ENCODE assay signal across 1 cellular context in the genomic region with DNA sequence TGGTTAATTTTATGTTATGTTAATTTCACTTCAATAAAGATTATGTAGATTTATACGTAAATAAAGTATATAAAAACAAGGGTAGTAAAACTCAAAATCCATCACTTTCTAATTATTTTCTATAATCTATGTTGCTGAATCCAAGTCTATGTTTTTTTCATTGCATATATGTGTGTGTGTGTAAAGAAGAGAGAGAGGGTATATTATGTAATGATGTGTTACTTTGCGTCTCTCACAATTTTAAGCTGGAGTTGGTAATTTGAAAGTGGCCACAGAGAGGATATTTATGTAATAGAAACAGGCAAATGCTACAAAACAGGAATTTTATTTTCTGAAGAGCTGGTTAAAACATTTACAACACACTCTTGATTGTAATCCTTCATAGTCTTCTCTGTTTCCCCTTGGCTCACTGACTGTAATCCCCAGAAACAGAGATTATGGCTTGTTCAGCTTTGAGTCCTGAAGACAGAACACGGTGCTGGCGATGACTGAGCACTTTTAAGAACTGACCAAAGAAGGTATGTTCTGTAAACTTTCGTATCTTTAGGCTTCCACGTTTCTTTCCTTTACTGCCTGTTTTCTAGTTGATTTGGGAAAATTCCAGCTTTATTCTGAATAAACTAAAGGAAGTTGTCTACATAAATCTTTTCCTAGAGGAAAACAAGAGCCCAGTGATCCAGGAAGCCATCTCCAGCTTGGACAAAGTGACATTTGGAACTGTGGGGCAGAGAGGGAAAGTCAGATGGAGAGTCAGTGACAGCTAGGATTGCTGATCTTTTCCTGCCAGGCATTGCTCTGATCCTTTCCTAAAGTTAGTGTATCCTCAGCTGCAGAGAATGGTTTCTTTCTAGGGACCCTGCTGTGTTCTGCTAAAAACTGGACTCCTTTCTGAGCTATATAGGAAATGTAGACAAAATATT.
TF ChIP-seq lines count a peak whose summit lies in the region.

No MANE protein-coding gene starts in this region.

TF ChIP-seq in HepG2, 621 proteins besides CTCF, POLR2A, EP300 and RAD21:
- TF ChIP-seq CHCHD3 (CRISPR knock-in tag; IDR thresholded peaks at IDR 0.05) (no peak), GATAD1 (CRISPR knock-in tag; IDR thresholded peaks at IDR 0.05) (no peak), NFE2L2 (IDR thresholded peaks at IDR 0.05; ENCODE audit: low read length) (0 out of 2 replicates have a peak, but pooled peaks have one; percentile 45), TP53 (CRISPR knock-in tag; conservative IDR thresholded peaks at IDR 0.05) (no peak), HDAC2 (CRISPR knock-in tag; IDR thresholded peaks at IDR 0.05) (no peak), ZFP36L1 (CRISPR knock-in tag; IDR thresholded peaks at IDR 0.05) (no peak), MAFG (CRISPR knock-in tag; IDR thresholded peaks at IDR 0.05) (no peak)
- TF ChIP-seq, protein P1, sequence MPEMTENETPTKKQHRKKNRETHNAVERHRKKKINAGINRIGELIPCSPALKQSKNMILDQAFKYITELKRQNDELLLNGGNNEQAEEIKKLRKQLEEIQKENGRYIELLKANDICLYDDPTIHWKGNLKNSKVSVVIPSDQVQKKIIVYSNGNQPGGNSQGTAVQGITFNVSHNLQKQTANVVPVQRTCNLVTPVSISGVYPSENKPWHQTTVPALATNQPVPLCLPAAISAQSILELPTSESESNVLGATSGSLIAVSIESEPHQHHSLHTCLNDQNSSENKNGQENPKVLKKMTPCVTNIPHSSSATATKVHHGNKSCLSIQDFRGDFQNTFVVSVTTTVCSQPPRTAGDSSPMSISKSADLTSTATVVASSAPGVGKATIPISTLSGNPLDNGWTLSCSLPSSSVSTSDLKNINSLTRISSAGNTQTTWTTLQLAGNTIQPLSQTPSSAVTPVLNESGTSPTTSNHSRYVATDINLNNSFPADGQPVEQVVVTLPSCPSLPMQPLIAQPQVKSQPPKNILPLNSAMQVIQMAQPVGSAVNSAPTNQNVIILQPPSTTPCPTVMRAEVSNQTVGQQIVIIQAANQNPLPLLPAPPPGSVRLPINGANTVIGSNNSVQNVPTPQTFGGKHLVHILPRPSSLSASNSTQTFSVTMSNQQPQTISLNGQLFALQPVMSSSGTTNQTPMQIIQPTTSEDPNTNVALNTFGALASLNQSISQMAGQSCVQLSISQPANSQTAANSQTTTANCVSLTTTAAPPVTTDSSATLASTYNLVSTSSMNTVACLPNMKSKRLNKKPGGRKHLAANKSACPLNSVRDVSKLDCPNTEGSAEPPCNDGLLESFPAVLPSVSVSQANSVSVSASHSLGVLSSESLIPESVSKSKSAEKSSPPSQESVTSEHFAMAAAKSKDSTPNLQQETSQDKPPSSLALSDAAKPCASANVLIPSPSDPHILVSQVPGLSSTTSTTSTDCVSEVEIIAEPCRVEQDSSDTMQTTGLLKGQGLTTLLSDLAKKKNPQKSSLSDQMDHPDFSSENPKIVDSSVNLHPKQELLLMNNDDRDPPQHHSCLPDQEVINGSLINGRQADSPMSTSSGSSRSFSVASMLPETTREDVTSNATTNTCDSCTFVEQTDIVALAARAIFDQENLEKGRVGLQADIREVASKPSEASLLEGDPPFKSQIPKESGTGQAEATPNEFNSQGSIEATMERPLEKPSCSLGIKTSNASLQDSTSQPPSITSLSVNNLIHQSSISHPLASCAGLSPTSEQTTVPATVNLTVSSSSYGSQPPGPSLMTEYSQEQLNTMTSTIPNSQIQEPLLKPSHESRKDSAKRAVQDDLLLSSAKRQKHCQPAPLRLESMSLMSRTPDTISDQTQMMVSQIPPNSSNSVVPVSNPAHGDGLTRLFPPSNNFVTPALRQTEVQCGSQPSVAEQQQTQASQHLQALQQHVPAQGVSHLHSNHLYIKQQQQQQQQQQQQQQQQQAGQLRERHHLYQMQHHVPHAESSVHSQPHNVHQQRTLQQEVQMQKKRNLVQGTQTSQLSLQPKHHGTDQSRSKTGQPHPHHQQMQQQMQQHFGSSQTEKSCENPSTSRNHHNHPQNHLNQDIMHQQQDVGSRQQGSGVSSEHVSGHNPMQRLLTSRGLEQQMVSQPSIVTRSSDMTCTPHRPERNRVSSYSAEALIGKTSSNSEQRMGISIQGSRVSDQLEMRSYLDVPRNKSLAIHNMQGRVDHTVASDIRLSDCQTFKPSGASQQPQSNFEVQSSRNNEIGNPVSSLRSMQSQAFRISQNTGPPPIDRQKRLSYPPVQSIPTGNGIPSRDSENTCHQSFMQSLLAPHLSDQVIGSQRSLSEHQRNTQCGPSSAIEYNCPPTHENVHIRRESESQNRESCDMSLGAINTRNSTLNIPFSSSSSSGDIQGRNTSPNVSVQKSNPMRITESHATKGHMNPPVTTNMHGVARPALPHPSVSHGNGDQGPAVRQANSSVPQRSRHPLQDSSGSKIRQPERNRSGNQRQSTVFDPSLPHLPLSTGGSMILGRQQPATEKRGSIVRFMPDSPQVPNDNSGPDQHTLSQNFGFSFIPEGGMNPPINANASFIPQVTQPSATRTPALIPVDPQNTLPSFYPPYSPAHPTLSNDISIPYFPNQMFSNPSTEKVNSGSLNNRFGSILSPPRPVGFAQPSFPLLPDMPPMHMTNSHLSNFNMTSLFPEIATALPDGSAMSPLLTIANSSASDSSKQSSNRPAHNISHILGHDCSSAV (CRISPR knock-in tag; IDR thresholded peaks at IDR 0.05; ENCODE audit: borderline replicate concordance) = no peak
